Comparison of ENCODE assay signal across 5 cellular contexts in genomic region chr2:126835261-126835660, GRCh38.
"Had no signal": no experiment of that assay in that cellular context is flagged by ENCODE, and none has a peak within 500 bp of the region (broad histone marks: within the 10 kb centered on the region; RNA-seq: fewer than 3 reads in every experiment).

No MANE protein-coding gene starts in this region.

- H3K4me3 ChIP-seq: GM23338, K562 had no signal

- DNase-seq: H9, HCEC 1CT, IMR-90 had no signal

- H3K4me3 Mint-ChIP-seq: GM23338, H9 had no signal

- H3K27ac Mint-ChIP-seq: GM23338, H9 had no signal

- H3K9me3 Mint-ChIP-seq: GM23338, H9 had no signal

- ATAC-seq: GM23338, K562 had no signal
